In the genomic region with DNA sequence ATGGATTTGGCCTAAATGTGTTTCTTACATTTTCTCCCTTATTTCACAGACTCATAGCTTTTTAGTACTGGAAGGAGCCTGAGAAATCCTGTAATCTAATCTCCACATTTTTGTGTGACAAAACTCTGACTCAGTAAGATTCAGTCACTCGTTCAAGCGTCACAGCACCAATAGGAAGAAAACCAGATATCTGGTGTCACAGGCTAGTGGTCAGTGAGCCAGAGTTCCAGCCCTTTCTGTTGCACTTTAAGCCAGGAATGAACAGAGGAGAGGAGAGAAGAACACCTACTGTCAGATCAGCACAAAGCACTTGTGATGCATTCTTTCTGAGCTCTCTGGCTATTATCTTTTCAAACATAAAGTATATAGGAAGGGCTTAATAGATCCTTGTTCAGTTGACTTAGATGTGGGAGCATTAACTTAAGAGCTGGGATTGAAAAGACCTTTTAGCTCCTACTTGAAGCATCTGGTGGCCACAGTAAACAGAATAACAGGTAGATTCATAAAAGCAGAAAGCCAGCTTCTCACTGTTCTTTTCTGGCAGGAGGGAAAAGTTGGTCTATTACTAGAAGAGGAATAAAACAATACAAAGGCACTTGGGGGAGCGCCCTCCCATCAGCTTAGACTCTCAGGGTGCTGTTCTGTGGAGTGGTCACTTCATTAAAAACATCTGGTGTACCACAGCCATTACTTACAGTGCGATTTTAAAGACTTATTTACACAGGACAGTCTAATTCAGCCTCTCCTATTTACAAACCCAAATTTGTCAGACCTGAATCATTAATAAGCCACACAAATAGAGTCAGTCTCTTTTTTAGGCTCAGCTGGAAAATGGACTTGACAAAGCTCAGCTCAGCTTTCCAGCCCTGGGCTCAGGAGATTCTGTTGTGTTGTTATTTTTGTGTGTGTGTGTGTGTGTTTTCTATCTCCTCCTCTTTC, we compare ENCODE assay signal across 9 cellular contexts. TPM values are rescaled to one million over a fixed set of nuclear protein-coding genes. Genes with fewer than 3 reads are reported as not detected.
DNase-seq lines count a peak whose midpoint lies in the region; ATAC-seq and TF ChIP-seq lines count a peak whose summit lies in the region.
"Had no signal": no experiment of that assay in that cellular context is flagged by ENCODE, and none has a peak within 500 bp of the region (broad histone marks: within the 10 kb centered on the region; RNA-seq: fewer than 3 reads in every experiment).

No MANE protein-coding gene starts in this region.

- in situ Hi-C loops in gastrocnemius medialis (cut with MboI; ENCODE audit: low sequenced_read_pairs in 4 of 4) = no loop called here

- H3K9me3 ChIP-seq in gastrocnemius medialis (no peaks in the 10 kb centered on the region), tibial nerve (peaks cover 0 to 7% (median 0%) of the 10 kb centered on the region in 4 donors)

- peak; percentile 78 for DNase-seq in DMS79 (lab: John Stamatoyannopoulos, UW)
- DNase-seq in NCI-H345 (lab: John Stamatoyannopoulos, UW) = peak; percentile 21
- peak; percentile 6 for DNase-seq in epithelial cell of prostate (ENCODE audit: low read depth, low spot score)
- no peak for DNase-seq in gastrocnemius medialis
- no peak for DNase-seq in dorsolateral prefrontal cortex
- DNase-seq in hypothalamus (lab: John Stamatoyannopoulos, UW) = no peak
- DNase-seq in tibial nerve (ENCODE audit: low spot score in 2 of 2) = no peak
- DNase-seq: effector CD4-positive, alpha-beta T cell had no signal

- H3K36me3 ChIP-seq in gastrocnemius medialis (no peaks in the 10 kb centered on the region), tibial nerve (no peaks in the 10 kb centered on the region)

- peaks cover 12% of the 10 kb centered on the region for H3K9me3 Mint-ChIP-seq in nephron

- H3K4me3 ChIP-seq in gastrocnemius medialis (no peak overlapping the region), dorsolateral prefrontal cortex (no peak overlapping the region), tibial nerve (no peak overlapping the region)

- intact Hi-C loops in gastrocnemius medialis (cut with DNase I; ENCODE audit: low total_unique reads) = no loop called here
- intact Hi-C loops in dorsolateral prefrontal cortex (cut with DNase I) = no loop called here

- H3K4me1 Mint-ChIP-seq in nephron = peaks cover 36% of the 10 kb centered on the region

- TF ChIP-seq POLR2A in gastrocnemius medialis (IDR thresholded peaks at IDR 0.05) = no peak
- no peak for TF ChIP-seq POLR2A in tibial nerve (IDR thresholded peaks at IDR 0.05)

- H3K27me3 Mint-ChIP-seq in nephron (ENCODE audit: low read depth) = no peaks in the 10 kb centered on the region

- H3K27ac Mint-ChIP-seq in nephron = peak overlapping the region; percentile 61 to 74 (median 68)

- peaks cover 9% of the 10 kb centered on the region for H3K36me3 Mint-ChIP-seq in nephron (ENCODE audit: low read depth)

- TF ChIP-seq EP300 in tibial nerve (IDR thresholded peaks at IDR 0.05) = no peak

- H3K27me3 ChIP-seq in gastrocnemius medialis = no peaks in the 10 kb centered on the region
- peaks cover 0 to 3% (median 0%) of the 10 kb centered on the region in 45 donors for H3K27me3 ChIP-seq in dorsolateral prefrontal cortex
- H3K27me3 ChIP-seq in tibial nerve = no peaks in the 10 kb centered on the region

- no peak for ATAC-seq in gastrocnemius medialis

- H3K4me1 ChIP-seq in gastrocnemius medialis = no peaks in the 10 kb centered on the region
- H3K4me1 ChIP-seq in tibial nerve = peaks cover 0 to 27% (median 2%) of the 10 kb centered on the region in 4 donors

- TF ChIP-seq CTCF in nephron (IDR thresholded peaks at IDR 0.05; ENCODE audit: unreplicated experiment in 3 of 3) (no peak), gastrocnemius medialis (IDR thresholded peaks at IDR 0.05 in 4 of 5, conservative IDR thresholded peaks at IDR 0.05 in 1 of 5) (no peak), dorsolateral prefrontal cortex (IDR thresholded peaks at IDR 0.05 in 54 of 56, conservative IDR thresholded peaks at IDR 0.05 in 2 of 56; ENCODE audit: low read depth in 1 of 56, partially characterized antibody in 56 of 56) (no peak), tibial nerve (IDR thresholded peaks at IDR 0.05) (no peak)

- 56 to 60% methylated on average over 4 of the region's 4 CpGs for WGBS in tibial nerve, 2 donors

- H3K4me3 Mint-ChIP-seq in nephron = no peak overlapping the region

- H3K27ac ChIP-seq in epithelial cell of prostate (peak overlapping the region; percentile 89), gastrocnemius medialis (no peak overlapping the region), dorsolateral prefrontal cortex (no peak overlapping the region), tibial nerve (peak overlapping the region in 2 of 4 donors; percentile 19 to 47)

RNA-seq across cellular contexts. Expression of a gene that starts 12.2 kb away (rescaled TPM):
- total RNA-seq in gastrocnemius medialis = 1 to 10 TPM; 1.9 to 5.6 (median 4.3) TPM
- total RNA-seq in dorsolateral prefrontal cortex = 10 to 100 TPM in 1 of 120 experiments, 1 to 10 TPM in 119; 1.7 to 12.5 (median 4.5) TPM
- 10 to 100 TPM; 61.4 to 90.0 (median 79.4) TPM for total RNA-seq in tibial nerve

Comparison
In these comparisons a context has a peak if more than half of its experiments do, and no peak if none do; other contexts are left out.
1. DNase-seq: peak in DMS79 (single experiment), NCI-H345 (single experiment) and epithelial cell of prostate (single experiment); none in gastrocnemius medialis (0 of 2), dorsolateral prefrontal cortex (0 of 10), hypothalamus (0 of 51) and tibial nerve (0 of 2).
2. RNA of a gene that starts 12.2 kb away (total RNA-seq): 61.4 to 90.0 TPM in tibial nerve; 1.9 to 5.6 TPM in gastrocnemius medialis and 1.7 to 12.5 TPM in dorsolateral prefrontal cortex; every median in the first group is over 4 times any median in the second.